Comparison of ENCODE assay signal across 1 cellular context in genomic region chr9:98104445-98104881, GRCh38.
TF ChIP-seq lines count a peak whose summit lies in the region.

No MANE protein-coding gene starts in this region.

TF ChIP-seq in GM12878, 131 proteins besides CTCF, POLR2A, EP300 and RAD21 (continued from another document and continues in another):
- TF ChIP-seq ZNF592 (IDR thresholded peaks at IDR 0.05) (no peak), RELB (IDR thresholded peaks at IDR 0.05; ENCODE audit: low read depth) (peak; percentile 37; the same call in 1 of the 2 replicates), ASH2L (IDR thresholded peaks at IDR 0.05; ENCODE audit: borderline replicate concordance, low read depth) (no peak), FOS (IDR thresholded peaks at IDR 0.05; ENCODE audit: borderline replicate concordance, extremely low read depth, insufficient read length) (no peak), EZH2 (IDR thresholded peaks at IDR 0.05; ENCODE audit: borderline replicate concordance, control insufficient read depth, low read depth, low read length) (no peak), SPI1 (IDR thresholded peaks at IDR 0.05; ENCODE audit: borderline replicate concordance, insufficient read depth, low read depth, low read length) (peak; percentile 39; the same call in 1 of the 2 replicates), USF2 (IDR thresholded peaks at IDR 0.05; ENCODE audit: borderline replicate concordance, low read depth, low read length) (no peak), EED (IDR thresholded peaks at IDR 0.05; ENCODE audit: low read depth) (peak; percentile 70; the same call in 1 of the 2 replicates), BHLHE40 (IDR thresholded peaks at IDR 0.05; ENCODE audit: borderline replicate concordance in 1 of 2, low read depth in 2 of 2, low read length in 1 of 2) (0 out of 4 replicates have a peak, but pooled peaks of 1 of the 2 experiments have one; percentile 9), CHD4 (IDR thresholded peaks at IDR 0.05) (no peak), NFIC (IDR thresholded peaks at IDR 0.05; ENCODE audit: low read depth, low read length) (peak; percentile 73; the same call in 1 of the 2 replicates), RAD51 (IDR thresholded peaks at IDR 0.05) (no peak), PML (IDR thresholded peaks at IDR 0.05; ENCODE audit: low read length) (peak; percentile 50; the same call in 1 of the 2 replicates), PRDM15 (CRISPR knock-in tag; IDR thresholded peaks at IDR 0.05) (no peak), PAX8 (IDR thresholded peaks at IDR 0.05) (no peak), IRF5 (IDR thresholded peaks at IDR 0.05; ENCODE audit: borderline replicate concordance) (no peak), NFYA (IDR thresholded peaks at IDR 0.05; ENCODE audit: borderline replicate concordance, low read depth, low read length) (no peak), E4F1 (IDR thresholded peaks at IDR 0.05; ENCODE audit: borderline replicate concordance, partially characterized antibody) (no peak), MLLT1 (IDR thresholded peaks at IDR 0.05) (no peak), POU2F2 (IDR thresholded peaks at IDR 0.05; ENCODE audit: borderline replicate concordance, low read depth, low read length) (peak; percentile 28; the same call in 1 of the 3 replicates), SREBF1 (IDR thresholded peaks at IDR 0.05; ENCODE audit: low read length) (no peak), GATAD2B (conservative IDR thresholded peaks at IDR 0.05; ENCODE audit: low read depth) (no peak), SUZ12 (IDR thresholded peaks at IDR 0.05; ENCODE audit: unreplicated experiment) (no peak), RELA (IDR thresholded peaks at IDR 0.05; ENCODE audit: borderline replicate concordance, partially characterized antibody) (no peak), MEF2B (IDR thresholded peaks at IDR 0.05; ENCODE audit: partially characterized antibody, poor library complexity, severe bottlenecking) (no peak), RFX5 (IDR thresholded peaks at IDR 0.05; ENCODE audit: low read depth, low read length) (no peak), BRCA1 (IDR thresholded peaks at IDR 0.05; ENCODE audit: low read depth, low read length) (no peak), DPF2 (IDR thresholded peaks at IDR 0.05) (peak; percentile 45; the same call in 1 of the 2 replicates), SRF (IDR thresholded peaks at IDR 0.05; ENCODE audit: low read depth in 2 of 2, low read length in 2 of 2) (no peak), PKNOX1 (IDR thresholded peaks at IDR 0.05) (no peak), CHD2 (IDR thresholded peaks at IDR 0.05; ENCODE audit: borderline replicate concordance, low read depth, low read length) (no peak), SP1 (IDR thresholded peaks at IDR 0.05; ENCODE audit: low read depth, low read length) (no peak), MYB (IDR thresholded peaks at IDR 0.05; ENCODE audit: borderline replicate concordance, low read depth, low read length) (no peak), KDM1A (IDR thresholded peaks at IDR 0.05; ENCODE audit: borderline replicate concordance) (no peak), ETV6 (conservative IDR thresholded peaks at IDR 0.05 in 1 of 2, IDR thresholded peaks at IDR 0.05 in 1 of 2; ENCODE audit: borderline replicate concordance in 1 of 2, low read depth in 1 of 2) (no peak; a peak in 1 of 4 replicates), ZBTB4 (CRISPR knock-in tag; IDR thresholded peaks at IDR 0.05) (no peak), SMARCA5 (IDR thresholded peaks at IDR 0.05) (no peak), POLR2AphosphoS2 (IDR thresholded peaks at IDR 0.05; ENCODE audit: low read depth, low read length) (no peak), MTA2 (IDR thresholded peaks at IDR 0.05; ENCODE audit: low read depth) (peak; percentile 48; the same call in 1 of the 2 replicates), NR2C1 (IDR thresholded peaks at IDR 0.05) (no peak), STAT3 (IDR thresholded peaks at IDR 0.05; ENCODE audit: low read depth, low read length) (no peak)
